1 cellular context compared by ENCODE assay signal in the genomic region with DNA sequence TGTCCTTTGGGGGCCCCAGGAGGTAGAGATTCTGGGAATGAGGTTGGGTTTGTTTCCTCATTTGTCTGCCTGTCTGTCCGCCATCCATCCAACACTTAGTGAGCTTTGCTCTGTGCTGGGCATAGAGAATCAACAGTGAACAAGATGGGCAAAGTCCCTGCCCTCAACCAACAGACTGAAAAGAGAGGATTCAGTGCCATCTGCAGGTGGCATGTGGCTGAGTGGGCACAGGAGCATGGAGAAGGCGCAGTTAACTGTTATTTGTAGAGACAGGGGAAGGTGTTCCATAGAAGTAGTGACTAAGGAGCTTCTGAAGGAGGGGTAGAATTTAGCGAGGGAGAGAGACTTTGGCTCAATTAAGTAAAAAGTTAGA.
TF ChIP-seq lines count a peak whose summit lies in the region.

No MANE protein-coding gene starts in this region.

TF ChIP-seq in WTC11, 78 proteins besides CTCF, POLR2A, EP300 and RAD21 (continued from another document):
- no peak for TF ChIP-seq HMGXB4 (CRISPR knock-in tag; IDR thresholded peaks at IDR 0.05)
- no peak for TF ChIP-seq NR3C1 (CRISPR knock-in tag; conservative IDR thresholded peaks at IDR 0.05; ENCODE audit: low read depth)
- TF ChIP-seq CREB1 (CRISPR knock-in tag; IDR thresholded peaks at IDR 0.05) = no peak
- no peak for TF ChIP-seq USF2 (CRISPR knock-in tag; IDR thresholded peaks at IDR 0.05)
- TF ChIP-seq, protein P1, sequence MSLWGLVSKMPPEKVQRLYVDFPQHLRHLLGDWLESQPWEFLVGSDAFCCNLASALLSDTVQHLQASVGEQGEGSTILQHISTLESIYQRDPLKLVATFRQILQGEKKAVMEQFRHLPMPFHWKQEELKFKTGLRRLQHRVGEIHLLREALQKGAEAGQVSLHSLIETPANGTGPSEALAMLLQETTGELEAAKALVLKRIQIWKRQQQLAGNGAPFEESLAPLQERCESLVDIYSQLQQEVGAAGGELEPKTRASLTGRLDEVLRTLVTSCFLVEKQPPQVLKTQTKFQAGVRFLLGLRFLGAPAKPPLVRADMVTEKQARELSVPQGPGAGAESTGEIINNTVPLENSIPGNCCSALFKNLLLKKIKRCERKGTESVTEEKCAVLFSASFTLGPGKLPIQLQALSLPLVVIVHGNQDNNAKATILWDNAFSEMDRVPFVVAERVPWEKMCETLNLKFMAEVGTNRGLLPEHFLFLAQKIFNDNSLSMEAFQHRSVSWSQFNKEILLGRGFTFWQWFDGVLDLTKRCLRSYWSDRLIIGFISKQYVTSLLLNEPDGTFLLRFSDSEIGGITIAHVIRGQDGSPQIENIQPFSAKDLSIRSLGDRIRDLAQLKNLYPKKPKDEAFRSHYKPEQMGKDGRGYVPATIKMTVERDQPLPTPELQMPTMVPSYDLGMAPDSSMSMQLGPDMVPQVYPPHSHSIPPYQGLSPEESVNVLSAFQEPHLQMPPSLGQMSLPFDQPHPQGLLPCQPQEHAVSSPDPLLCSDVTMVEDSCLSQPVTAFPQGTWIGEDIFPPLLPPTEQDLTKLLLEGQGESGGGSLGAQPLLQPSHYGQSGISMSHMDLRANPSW (CRISPR knock-in tag; conservative IDR thresholded peaks at IDR 0.05; ENCODE audit: low read depth) = no peak
TF ChIP-seq in WTC11: peak in this region for 0.
